Comparison of ENCODE assay signal across 8 cellular contexts in the genomic region with DNA sequence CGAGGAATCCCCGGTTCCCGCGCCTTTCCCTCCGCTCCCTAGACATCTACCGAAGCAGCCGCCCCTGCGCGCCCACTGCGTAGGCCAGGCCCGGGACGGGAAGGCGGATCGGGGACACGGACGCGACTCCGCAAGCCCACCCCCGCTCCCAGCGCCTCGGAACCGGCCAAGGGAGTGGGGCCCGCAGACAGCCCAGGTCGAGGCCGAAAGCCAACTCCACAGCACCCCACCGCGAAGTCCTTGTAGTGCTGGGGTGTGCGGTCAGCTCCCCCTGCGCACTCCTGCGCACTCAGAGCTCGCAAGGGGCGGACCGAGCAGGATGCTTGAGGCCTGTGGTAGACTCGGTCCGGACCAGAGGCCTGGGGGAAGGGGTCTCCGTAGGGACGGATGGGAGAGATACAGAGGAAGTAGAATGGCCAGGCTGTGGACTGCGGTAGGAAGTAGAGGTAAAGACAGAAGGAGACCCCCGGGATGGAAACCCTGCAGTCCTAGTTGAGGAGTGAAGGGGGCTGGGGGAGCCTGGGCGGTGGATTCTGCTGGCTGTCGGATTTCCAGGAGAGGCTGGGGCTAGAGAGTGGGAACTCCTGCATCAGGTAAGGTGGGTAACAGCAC. TPM values are rescaled to one million over a fixed set of nuclear protein-coding genes. Genes with fewer than 3 reads are reported as not detected.
DNase-seq lines count a peak whose midpoint lies in the region; TF ChIP-seq lines count a peak whose summit lies in the region.

No MANE protein-coding gene starts in this region.

- H3K4me2 ChIP-seq in mammary epithelial cell (ENCODE audit: insufficient read depth, low read depth, low read length), result peak overlapping the region; percentile 73

- DNase-seq in GM13977 (ENCODE audit: low spot score) (peak; percentile 36), mammary epithelial cell (no peak), immature natural killer cell (no peak), skeletal muscle cell (ENCODE audit: low read depth) (no peak), NCI-H146 treated with DMSO at 0.1 percent for 48 hours (lab: John Stamatoyannopoulos, UW; ENCODE audit: unreplicated experiment) (no peak), NCI-H1105 treated with DMSO at 0.1 percent for 48 hours (lab: John Stamatoyannopoulos, UW) (no peak), ureter (ENCODE audit: low spot score) (no peak), HuH-7 (ENCODE audit: low spot score) (no peak)

- H3K79me2 ChIP-seq in mammary epithelial cell (ENCODE audit: insufficient read depth, low read length), result no peaks in the 10 kb centered on the region

- H3K4me1 ChIP-seq in mammary epithelial cell (ENCODE audit: insufficient read depth, low read length), result peaks cover 13% of the 10 kb centered on the region

- H3K9me3 Mint-ChIP-seq in immature natural killer cell, result no peaks in the 10 kb centered on the region

- CTCF ChIA-PET in mammary epithelial cell (lab: Charles Lee; ENCODE audit: low non-redundant PET), result no interaction called here

- intact Hi-C loops in mammary epithelial cell (cut with micrococcal nuclease), result no loop called here

- H3K36me3 Mint-ChIP-seq in immature natural killer cell, result peaks cover 3 to 11% (median 11%) of the 10 kb centered on the region in 3 donors

- no peak overlapping the region for H2AFZ ChIP-seq in mammary epithelial cell (ENCODE audit: low read depth, low read length)

- peak overlapping the region; percentile 26 to 56 (median 44) for H3K4me3 Mint-ChIP-seq in immature natural killer cell

- peaks cover 19 to 23% (median 22%) of the 10 kb centered on the region in 3 donors for H3K27me3 Mint-ChIP-seq in immature natural killer cell (ENCODE audit: low read depth in 3 of 3)

- peak overlapping the region in 1 of 6 donors; percentile 36 for H3K27ac Mint-ChIP-seq in immature natural killer cell

- TF ChIP-seq CTCF in GM13977 (IDR thresholded peaks at IDR 0.05; ENCODE audit: extremely low read depth, insufficient read depth, missing control alignments), result no peak
- no peak for TF ChIP-seq CTCF in mammary epithelial cell (conservative IDR thresholded peaks at IDR 0.05 in 1 of 2, IDR thresholded peaks at IDR 0.05 in 1 of 2; ENCODE audit: extremely low read depth in 1 of 2, insufficient read depth in 1 of 2, low read depth in 1 of 2, low read length in 2 of 2)

- peaks cover 30% of the 10 kb centered on the region for H3K27me3 ChIP-seq in mammary epithelial cell (ENCODE audit: insufficient read depth, low read length)

- H3K9me3 ChIP-seq in mammary epithelial cell (replicated peaks; ENCODE audit: insufficient read depth, low read length), result no peaks in the 10 kb centered on the region

- peaks cover 11 to 16% of the 10 kb centered on the region in 2 donors for H3K4me1 Mint-ChIP-seq in immature natural killer cell

- H3K9ac ChIP-seq in mammary epithelial cell (ENCODE audit: insufficient read depth, low read length), result no peak overlapping the region

- H3K36me3 ChIP-seq in mammary epithelial cell (ENCODE audit: insufficient read depth, low read length), result no peaks in the 10 kb centered on the region

- no peak overlapping the region for H3K27ac ChIP-seq in mammary epithelial cell (ENCODE audit: insufficient read depth, low read depth, low read length)

- peak overlapping the region in 1 of 3 experiments; percentile 17 for H3K4me3 ChIP-seq in mammary epithelial cell (replicated peaks in 1 of 3; ENCODE audit: insufficient read depth in 1 of 3, low read depth in 2 of 3, low read length in 3 of 3)
- H3K4me3 ChIP-seq in skeletal muscle cell (ENCODE audit: low read depth, low read length), result peak overlapping the region; percentile 97

- 35% methylated on average over 10 of the region's 41 CpGs for WGBS in mammary epithelial cell (ENCODE audit: low coverage, missing lambda C conversion rate)

- no peaks in the 10 kb centered on the region for H4K20me1 ChIP-seq in mammary epithelial cell (ENCODE audit: insufficient read depth, low read length)

- no TSS peak for BruUV-seq in mammary epithelial cell (replicated peaks; lab: Mats Ljungman, UMichigan)

- in situ Hi-C loops in GM13977 (cut with MboI; ENCODE audit: low pct_unique_long_range_greater_than_20kb, low sequenced_read_pairs, unreplicated experiment), result no loop called here
- in situ Hi-C loops in mammary epithelial cell (cut with MboI; ENCODE audit: low sequenced_read_pairs in 2 of 2), result no loop called here

- dilution Hi-C loops in mammary epithelial cell (cut with HindIII; ENCODE audit: low sequenced_read_pairs), result no loop called here

RNA-seq across cellular contexts. Expression of a gene that starts 0.5 kb away (rescaled TPM):
- total RNA-seq in mammary epithelial cell, result 1 to 10 TPM; 1.1 to 1.5 TPM
- polyA plus RNA-seq in mammary epithelial cell, result 0.08 TPM
- polyA minus RNA-seq in mammary epithelial cell, result not detected
- polyA plus RNA-seq in immature natural killer cell, result under 1 TPM in 1 of 3 donors, not detected in 2; 0.48 TPM
- total RNA-seq in ureter, result 11.0 TPM

RNA-seq across cellular contexts. Expression of a gene that starts 44.2 kb away (rescaled TPM):
- total RNA-seq in mammary epithelial cell (10 to 100 TPM in 1 of 2 donors, 1 to 10 TPM in 1; 7.8 to 12.8 TPM), ureter (9.0 TPM)
- polyA plus RNA-seq in mammary epithelial cell (5.9 TPM), immature natural killer cell (10 to 100 TPM in 1 of 3 donors, 1 to 10 TPM in 2; 2.0 to 16.8 (median 6.7) TPM)
- 0.26 TPM for polyA minus RNA-seq in mammary epithelial cell

RNA-seq across cellular contexts. Expression of a gene that starts 57.4 kb away (rescaled TPM):
- total RNA-seq in mammary epithelial cell (10 to 100 TPM; 14.7 to 18.8 TPM), ureter (26.2 TPM)
- polyA plus RNA-seq in mammary epithelial cell (10.5 TPM), immature natural killer cell (10 to 100 TPM; 12.8 to 26.3 (median 26.1) TPM)
- 2.3 TPM for polyA minus RNA-seq in mammary epithelial cell
